In genomic region chr14:105105158-105105557, GRCh38 we compare ENCODE assay signal across 2 cellular contexts.
TF ChIP-seq lines count a peak whose summit lies in the region.

No MANE protein-coding gene starts in this region.

TF ChIP-seq in HEK293, 187 proteins besides CTCF, POLR2A, EP300 and RAD21 (continued from another document):
- TF ChIP-seq ZBTB49 (tag by site-specific recombination; IDR thresholded peaks at IDR 0.05; ENCODE audit: low read depth) (no peak), ZNF423 (tag by site-specific recombination; IDR thresholded peaks at IDR 0.05) (no peak), OSR2 (tag by site-specific recombination; IDR thresholded peaks at IDR 0.05) (no peak), ZNF221 (tag by site-specific recombination; IDR thresholded peaks at IDR 0.05; ENCODE audit: borderline replicate concordance) (no peak)

TF ChIP-seq in GM12878, 131 proteins besides CTCF, POLR2A, EP300 and RAD21 (continued from another document):
- TF ChIP-seq ATF2 (IDR thresholded peaks at IDR 0.05; ENCODE audit: low read length), result no peak
TF ChIP-seq in GM12878: peak in this region for 1.
